Comparison of ENCODE assay signal across 8 cellular contexts in genomic region chr19:49614096-49614857, GRCh38. TPM values are rescaled to one million over a fixed set of nuclear protein-coding genes. Genes with fewer than 3 reads are reported as not detected.
A peak's percentile ranks its signal among the peaks of the same experiment; 100 is the strongest.
DNase-seq lines count a peak whose midpoint lies in the region; ATAC-seq and TF ChIP-seq lines count a peak whose summit lies in the region.

No MANE protein-coding gene starts in this region.

- CTCF ChIA-PET in activated CD8-positive, alpha-beta T cell treated with anti-CD3 and anti-CD28 coated beads, Interleukin-2, amount 10 ng/mL, durations not matched to agents 7 days and 5 days (lab: Charles Lee) = interaction anchor here (0.8 kb wide), 1 partner anchor 65 kb away, joined by 3 read pairs; no protein-coding TSS in a partner anchor

- H3F3A ChIP-seq in GM23338 (replicated peaks; ENCODE audit: low read depth) = peaks cover 16% of the 10 kb centered on the region

- H3K4me1 Mint-ChIP-seq in GM23338 = no peaks in the 10 kb centered on the region
- peaks cover 15% of the 10 kb centered on the region for H3K4me1 Mint-ChIP-seq in activated CD8-positive, alpha-beta T cell treated with anti-CD3 and anti-CD28 coated beads, Interleukin-2, amount 10 ng/mL, durations not matched to agents 7 days and 5 days (ENCODE audit: low read depth)
- peaks cover 16 to 28% of the 10 kb centered on the region in 2 donors for H3K4me1 Mint-ChIP-seq in immature natural killer cell

- H3K27ac ChIP-seq in ACC112 (ENCODE audit: low read depth, low read length) (peak overlapping the region; percentile 91), GM23338 (ENCODE audit: low read depth) (no peak overlapping the region), ovary (no peak overlapping the region)

- no peaks in the 10 kb centered on the region for H3K9me3 ChIP-seq in ovary

- H4K20me1 ChIP-seq in GM23338 (replicated peaks; ENCODE audit: insufficient read depth) = peaks cover 46% of the 10 kb centered on the region

- no peaks in the 10 kb centered on the region for H3K9me3 Mint-ChIP-seq in GM23338
- no peaks in the 10 kb centered on the region for H3K9me3 Mint-ChIP-seq in activated CD8-positive, alpha-beta T cell treated with anti-CD3 and anti-CD28 coated beads, Interleukin-2, amount 10 ng/mL, durations not matched to agents 7 days and 5 days (ENCODE audit: insufficient read depth)
- no peaks in the 10 kb centered on the region for H3K9me3 Mint-ChIP-seq in immature natural killer cell

- H3K36me3 ChIP-seq in ACC112 (ENCODE audit: insufficient read depth, low read length) = no peaks in the 10 kb centered on the region; the same call in 1 of the 2 replicates
- H3K36me3 ChIP-seq in GM23338 (ENCODE audit: insufficient read depth) = peaks cover 17% of the 10 kb centered on the region
- H3K36me3 ChIP-seq in ovary = no peaks in the 10 kb centered on the region

- no peak for TF ChIP-seq POLR2A in ovary (IDR thresholded peaks at IDR 0.05)

- POLR2A ChIA-PET in activated CD8-positive, alpha-beta T cell treated with anti-CD3 and anti-CD28 coated beads, Interleukin-2, amount 10 ng/mL, durations not matched to agents 7 days and 5 days (lab: Charles Lee) = interaction anchor here (0.9 kb wide), 1 partner anchor 26 kb away, joined by 4 read pairs; no protein-coding TSS in a partner anchor

- H3K4me1 ChIP-seq in ACC112 (ENCODE audit: control insufficient read depth, insufficient read depth, low read length, unreplicated experiment) (peaks cover 28% of the 10 kb centered on the region), GM23338 (ENCODE audit: insufficient read depth) (no peaks in the 10 kb centered on the region; the same call in 1 of the 2 replicates), ovary (ENCODE audit: insufficient read depth) (no peaks in the 10 kb centered on the region)

- TF ChIP-seq CTCF in GM23338 (conservative IDR thresholded peaks at IDR 0.05; ENCODE audit: low read depth in 2 of 2) (peak in 1 of 2 experiments; percentile 16; a peak in 1 of 4 replicates), ovary (IDR thresholded peaks at IDR 0.05) (no peak)

- H3K27me3 Mint-ChIP-seq in GM23338 (ENCODE audit: insufficient read depth, low read depth, poor library complexity) = peaks cover 8% of the 10 kb centered on the region
- no peaks in the 10 kb centered on the region for H3K27me3 Mint-ChIP-seq in activated CD8-positive, alpha-beta T cell treated with anti-CD3 and anti-CD28 coated beads, Interleukin-2, amount 10 ng/mL, durations not matched to agents 7 days and 5 days (ENCODE audit: low read depth)
- H3K27me3 Mint-ChIP-seq in immature natural killer cell (ENCODE audit: low read depth in 3 of 3) = peaks cover 2 to 3% (median 2%) of the 10 kb centered on the region in 3 donors

- H3K4me2 ChIP-seq in GM23338 = no peak overlapping the region

- no peak overlapping the region; the same call in 1 of the 2 replicates for H3K27ac Mint-ChIP-seq in GM23338
- peak overlapping the region; percentile 71 for H3K27ac Mint-ChIP-seq in activated CD8-positive, alpha-beta T cell treated with anti-CD3 and anti-CD28 coated beads, Interleukin-2, amount 10 ng/mL, durations not matched to agents 7 days and 5 days
- peak overlapping the region; percentile 83 to 97 (median 94) for H3K27ac Mint-ChIP-seq in immature natural killer cell

- peaks cover 77% of the 10 kb centered on the region for H3K36me3 Mint-ChIP-seq in GM23338 (ENCODE audit: low read depth)
- peaks cover 52% of the 10 kb centered on the region for H3K36me3 Mint-ChIP-seq in activated CD8-positive, alpha-beta T cell treated with anti-CD3 and anti-CD28 coated beads, Interleukin-2, amount 10 ng/mL, durations not matched to agents 7 days and 5 days (ENCODE audit: low read depth)
- H3K36me3 Mint-ChIP-seq in immature natural killer cell = peaks cover 3 to 29% (median 16%) of the 10 kb centered on the region in 3 donors

- H3K27me3 ChIP-seq in ACC112 (ENCODE audit: insufficient read depth, low read length) = no peaks in the 10 kb centered on the region
- H3K27me3 ChIP-seq in GM23338 (ENCODE audit: insufficient read depth) = no peaks in the 10 kb centered on the region
- no peaks in the 10 kb centered on the region for H3K27me3 ChIP-seq in ovary

- H2AFZ ChIP-seq in ACC112 (ENCODE audit: low read length, unreplicated experiment) (no peak overlapping the region), GM23338 (no peak overlapping the region)

- H3K4me3 Mint-ChIP-seq in GM23338 (no peak overlapping the region), immature natural killer cell (peak overlapping the region; percentile 39 to 83 (median 65))
- no peak overlapping the region for H3K4me3 Mint-ChIP-seq in activated CD8-positive, alpha-beta T cell treated with anti-CD3 and anti-CD28 coated beads, Interleukin-2, amount 10 ng/mL, durations not matched to agents 7 days and 5 days

- peak; percentile 20; the same call in 1 of the 3 replicates for ATAC-seq in GM23338
- no peak for ATAC-seq in activated CD8-positive, alpha-beta T cell treated with anti-CD3 and anti-CD28 coated beads, Interleukin-2, amount 10 ng/mL, durations not matched to agents 7 days and 5 days
- ATAC-seq in HG02610 (IDR thresholded peaks at IDR 0.05; ENCODE audit: unreplicated experiment) = no peak

- intact Hi-C loops in ovary (cut with DNase I) = no loop called here

- H3K79me2 ChIP-seq in ACC112 (ENCODE audit: control insufficient read depth, insufficient read depth, low read length, unreplicated experiment) = peaks cover 5% of the 10 kb centered on the region
- H3K79me2 ChIP-seq in GM23338 (replicated peaks; ENCODE audit: insufficient read depth) = peaks cover 51% of the 10 kb centered on the region

- H3K9me2 ChIP-seq in GM23338 (ENCODE audit: insufficient read depth) = no peaks in the 10 kb centered on the region

- 71 to 78% (median 78%) methylated on average over 19 of the region's 19 CpGs for WGBS in ovary, 3 donors

- DNase-seq in GM23338 (ENCODE audit: low spot score) (no peak), immature natural killer cell (peak; percentile 12 to 46 (median 16)), NCI-H446 treated with DMSO at 0.1 percent for 48 hours (lab: John Stamatoyannopoulos, UW) (no peak), ovary (no peak), C1 segment of cervical spinal cord (lab: John Stamatoyannopoulos, UW) (no peak)
- no peak for DNase-seq in activated CD8-positive, alpha-beta T cell treated with anti-CD3 and anti-CD28 coated beads, Interleukin-2, amount 10 ng/mL, durations not matched to agents 7 days and 5 days

- no peak for TF ChIP-seq EP300 in ovary (IDR thresholded peaks at IDR 0.05)

- H3K4me3 ChIP-seq in ACC112 (ENCODE audit: low read depth, low read length) (peak overlapping the region; percentile 47), GM23338 (no peak overlapping the region), ovary (no peak overlapping the region)

TF ChIP-seq in GM23338, 12 proteins besides CTCF, POLR2A, EP300 and RAD21 (continues in another document):
- TF ChIP-seq ZNF114 (CRISPR knock-in tag; IDR thresholded peaks at IDR 0.05) (no peak), NANOG (IDR thresholded peaks at IDR 0.05; ENCODE audit: borderline replicate concordance) (no peak), JUNB (IDR thresholded peaks at IDR 0.05; ENCODE audit: unreplicated experiment) (no peak), STAT1 (IDR thresholded peaks at IDR 0.05; ENCODE audit: unreplicated experiment) (no peak), ZNF331 (CRISPR knock-in tag; IDR thresholded peaks at IDR 0.05; ENCODE audit: low read depth) (no peak)

RNA-seq across cellular contexts. Expression of gene PRR12, which starts 23.3 kb away (rescaled TPM):
- 32.1 and 41.6 TPM in 2 replicates for total RNA-seq in GM23338 (2014; rRNA removed; shearing (Covaris generic))
- polyA plus RNA-seq in GM23338 (2016; fragmentation: Nextera tagmentation; extraction: Ambion mirVana) = 8.6 and 10.3 TPM in 2 replicates
- total RNA-seq in activated CD8-positive, alpha-beta T cell treated with anti-CD3 and anti-CD28 coated beads, Interleukin-2, amount 10 ng/mL, durations not matched to agents 7 days and 5 days = 10 to 100 TPM; 39.4 to 39.9 TPM
- 1 to 10 TPM in 2 of 3 donors, under 1 TPM in 1; 0.21 to 4.0 (median 2.0) TPM for polyA plus RNA-seq in immature natural killer cell
- total RNA-seq in ovary = 10 to 100 TPM in 5 of 7 donors, 1 to 10 TPM in 2; 8.1 to 44.1 (median 31.8) TPM
- polyA plus RNA-seq in ovary = 10 to 100 TPM in 1 of 2 donors, 1 to 10 TPM in 1; 2.8 to 22.8 TPM

RNA-seq across cellular contexts. Expression of gene RRAS, which starts 25.7 kb away (rescaled TPM):
- 6.1 and 9.3 TPM in 2 replicates for total RNA-seq in GM23338 (2014; rRNA removed; shearing (Covaris generic))
- 30.0 and 31.0 TPM in 2 replicates for polyA plus RNA-seq in GM23338 (2016; fragmentation: Nextera tagmentation; extraction: Ambion mirVana)
- total RNA-seq in activated CD8-positive, alpha-beta T cell treated with anti-CD3 and anti-CD28 coated beads, Interleukin-2, amount 10 ng/mL, durations not matched to agents 7 days and 5 days = 1 to 10 TPM; 8.1 to 8.4 TPM
- 10 to 100 TPM in 2 of 3 donors, 1 to 10 TPM in 1; 9.0 to 17.3 (median 13.5) TPM for polyA plus RNA-seq in immature natural killer cell
- total RNA-seq in ovary = 10 to 100 TPM; 28.7 to 62.8 (median 37.6) TPM
- 10 to 100 TPM; 24.2 to 63.4 TPM for polyA plus RNA-seq in ovary

RNA-seq across cellular contexts. Expression of gene SCAF1, which starts 27.7 kb away (rescaled TPM):
- total RNA-seq in GM23338 (2014; rRNA removed; shearing (Covaris generic)) = 47.0 and 53.7 TPM in 2 replicates
- 19.7 and 20.2 TPM in 2 replicates for polyA plus RNA-seq in GM23338 (2016; fragmentation: Nextera tagmentation; extraction: Ambion mirVana)
- total RNA-seq in activated CD8-positive, alpha-beta T cell treated with anti-CD3 and anti-CD28 coated beads, Interleukin-2, amount 10 ng/mL, durations not matched to agents 7 days and 5 days = 10 to 100 TPM; 61.0 to 64.1 TPM
- 1 to 10 TPM in 1 of 3 donors, under 1 TPM in 1, not detected in 1; 0.87 to 2.6 TPM for polyA plus RNA-seq in immature natural killer cell
- 10 to 100 TPM; 14.9 to 94.6 (median 68.8) TPM for total RNA-seq in ovary
- 10 to 100 TPM in 1 of 2 donors, 1 to 10 TPM in 1; 3.3 to 29.1 TPM for polyA plus RNA-seq in ovary

RNA-seq across cellular contexts. Expression of gene PRRG2, which starts 33.2 kb away (rescaled TPM):
- total RNA-seq in GM23338 (2014; rRNA removed; shearing (Covaris generic)) = 3.8 and 10.5 TPM in 2 replicates
- 2.0 and 2.3 TPM in 2 replicates for polyA plus RNA-seq in GM23338 (2016; fragmentation: Nextera tagmentation; extraction: Ambion mirVana)
- 1 to 10 TPM; 1.5 to 1.9 TPM for total RNA-seq in activated CD8-positive, alpha-beta T cell treated with anti-CD3 and anti-CD28 coated beads, Interleukin-2, amount 10 ng/mL, durations not matched to agents 7 days and 5 days
- under 1 TPM in 1 of 3 donors, not detected in 2; 0.78 TPM for polyA plus RNA-seq in immature natural killer cell
- total RNA-seq in ovary = 1 to 10 TPM in 3 of 7 donors, under 1 TPM in 1, not detected in 3; 0.77 to 4.0 (median 1.6) TPM
- polyA plus RNA-seq in ovary = under 1 TPM; 0.65 to 0.75 TPM

RNA-seq across cellular contexts. Expression of gene NOSIP, which starts 33.9 kb away (rescaled TPM):
- 88.5 and 89.8 TPM in 2 replicates for total RNA-seq in GM23338 (2014; rRNA removed; shearing (Covaris generic))
- polyA plus RNA-seq in GM23338 (2016; fragmentation: Nextera tagmentation; extraction: Ambion mirVana) (141 and 143 TPM in 2 replicates), immature natural killer cell (100 to 1,000 TPM; 196 to 251 (median 239) TPM), ovary (10 to 100 TPM; 31.0 to 65.0 TPM)
- 100 to 1,000 TPM; 147 to 159 TPM for total RNA-seq in activated CD8-positive, alpha-beta T cell treated with anti-CD3 and anti-CD28 coated beads, Interleukin-2, amount 10 ng/mL, durations not matched to agents 7 days and 5 days
- 10 to 100 TPM; 44.8 to 70.1 (median 58.7) TPM for total RNA-seq in ovary

Comparison
In these comparisons a context has a peak if more than half of its experiments do, and no peak if none do; other contexts are left out.
1. DNase-seq: peak in immature natural killer cell (3 of 3); none in GM23338 (single experiment), activated CD8-positive, alpha-beta T cell treated with anti-CD3 and anti-CD28 coated beads, Interleukin-2, amount 10 ng/mL, durations not matched to agents 7 days and 5 days (single experiment), NCI-H446 treated with DMSO at 0.1 percent for 48 hours (single experiment), ovary (0 of 5) and C1 segment of cervical spinal cord (0 of 14).
2. H3K4me3 Mint-ChIP-seq: peak in immature natural killer cell (5 of 5); none in GM23338 (single experiment) and activated CD8-positive, alpha-beta T cell treated with anti-CD3 and anti-CD28 coated beads, Interleukin-2, amount 10 ng/mL, durations not matched to agents 7 days and 5 days (single experiment).